In genomic region chr6:142417331-142417750, GRCh38 we compare ENCODE assay signal across 23 cellular contexts.
DNase-seq lines count a peak whose midpoint lies in the region; ATAC-seq and TF ChIP-seq lines count a peak whose summit lies in the region.
"Had no signal": no experiment of that assay in that cellular context is flagged by ENCODE, and none has a peak within 500 bp of the region (broad histone marks: within the 10 kb centered on the region; RNA-seq: fewer than 3 reads in every experiment).

No MANE protein-coding gene starts in this region.

- H3K4me3 Mint-ChIP-seq in activated naive CD8-positive, alpha-beta T cell treated with anti-CD3 and anti-CD28 coated beads for 36 hours = no peak overlapping the region
- no peak overlapping the region for H3K4me3 Mint-ChIP-seq in activated CD8-positive, alpha-beta T cell treated with anti-CD3 and anti-CD28 coated beads for 36 hours
- H3K4me3 Mint-ChIP-seq: activated T-helper 1 cell treated with anti-CD3 and anti-CD28 coated beads, Interleukin-12 subunit alpha, Interleukin-12 subunit beta, Interleukin-2, Interleukin-4 antibody, amounts not matched to agents 30 ng/mL and 10 ng/mL and 1 ng/mL, durations not matched to agents 14 hours and 24 hours and 36 hours; stimulated activated naive B cell treated with anti-CD40 and anti-IgM and Interleukin-4, amounts not matched to agents 10 μg/mL and 1 μg/mL and 100 μg/mL, for 72 hours had no signal

- no peak overlapping the region for H3K4me3 ChIP-seq in IMR-90 (ENCODE audit: insufficient read depth, low read depth, low read length)
- H3K4me3 ChIP-seq in astrocyte of the cerebellum (ENCODE audit: low read depth, low read length) = no peak overlapping the region
- H3K4me3 ChIP-seq in hepatocyte = no peak overlapping the region
- H3K4me3 ChIP-seq: adrenal gland; BLaER1 treated with 17β-estradiol and CSF1 and Interleukin-3, amounts not matched to agents 10 nM and 100 nM; SJCRH30 had no signal

- no peaks in the 10 kb centered on the region for H3K9me2 ChIP-seq in hepatocyte (replicated peaks; ENCODE audit: insufficient read depth)

- no peaks in the 10 kb centered on the region for H3K79me2 ChIP-seq in hepatocyte

- H3K18ac ChIP-seq in IMR-90 (ENCODE audit: low read depth, low read length) = peak overlapping the region; percentile 95

- no peak for DNase-seq in IMR-90
- DNase-seq in astrocyte of the cerebellum (ENCODE audit: low read depth) = peak; percentile 57
- no peak for DNase-seq in hepatocyte (ENCODE audit: low spot score)
- DNase-seq in putamen (ENCODE audit: low spot score) = peak; percentile 62
- DNase-seq in activated naive CD8-positive, alpha-beta T cell treated with anti-CD3 and anti-CD28 coated beads for 36 hours = no peak
- DNase-seq in G401 (ENCODE audit: low spot score) = no peak
- DNase-seq in DMS114 treated with DMSO at 0.1 percent for 48 hours (lab: John Stamatoyannopoulos, UW; ENCODE audit: unreplicated experiment) = no peak
- DNase-seq in activated CD8-positive, alpha-beta T cell treated with anti-CD3 and anti-CD28 coated beads for 36 hours = no peak
- DNase-seq: activated CD4-positive, alpha-beta T cell treated with anti-CD3 and anti-CD28 coated beads, Interleukin-2, amount 50 U/mL, for 4 hours; activated CD4-positive, CD25-positive, alpha-beta regulatory T cell; activated naive CD4-positive, alpha-beta T cell treated with Interleukin-2 at 50 U/mL for 16 hours; adrenal gland; left ventricle myocardium superior; mesendoderm; MV-4-11; NCI-H1436; NCI-H2081 treated with DMSO at 0.1 percent for 48 hours; NCI-H226; NCI-H748 treated with DMSO at 0.1 percent for 48 hours; SJCRH30; stimulated activated naive B cell treated with anti-CD40 and anti-IgM and Interleukin-4, amounts not matched to agents 10 μg/mL and 1 μg/mL and 100 μg/mL, for 72 hours had no signal

- peak overlapping the region; percentile 87 for H2BK5ac ChIP-seq in IMR-90 (ENCODE audit: low read depth, low read length, poor library complexity, severe bottlenecking)

- no CpG with 5 or more reads among the region's 1 CpG for WGBS in IMR-90 (ENCODE audit: extremely low coverage in 2 of 2, insufficient read length in 1 of 2), 2 experiments
- 86% methylated on average over 1 of the region's 1 CpG for WGBS in hepatocyte (ENCODE audit: low lambda C conversion rate, missing lambda C conversion rate)

- H4K20me1 ChIP-seq in IMR-90 (ENCODE audit: insufficient read depth, low read length) (no peaks in the 10 kb centered on the region), hepatocyte (ENCODE audit: insufficient read depth, poor library complexity, severe bottlenecking) (no peaks in the 10 kb centered on the region)
- H4K20me1 ChIP-seq: BLaER1 treated with 17β-estradiol and CSF1 and Interleukin-3, amounts not matched to agents 10 nM and 100 nM had no signal

- H3K9me1 ChIP-seq in IMR-90 (ENCODE audit: insufficient read depth, low read length) = peaks cover 3% of the 10 kb centered on the region

- H3K36me3 ChIP-seq in IMR-90 (ENCODE audit: control insufficient read depth, insufficient read depth, low read length) = 0 out of 2 replicates have a peak, but pooled peaks cover 2% of the 10 kb centered on the region
- H3K36me3 ChIP-seq in hepatocyte (replicated peaks; ENCODE audit: insufficient read depth, low read depth) = no peaks in the 10 kb centered on the region
- H3K36me3 ChIP-seq: adrenal gland; BLaER1 treated with 17β-estradiol and CSF1 and Interleukin-3, amounts not matched to agents 10 nM and 100 nM; SJCRH30 had no signal

- peaks cover 1% of the 10 kb centered on the region for H3K9me3 Mint-ChIP-seq in activated naive CD8-positive, alpha-beta T cell treated with anti-CD3 and anti-CD28 coated beads for 36 hours
- no peaks in the 10 kb centered on the region for H3K9me3 Mint-ChIP-seq in activated CD8-positive, alpha-beta T cell treated with anti-CD3 and anti-CD28 coated beads for 36 hours
- H3K9me3 Mint-ChIP-seq: activated T-helper 1 cell treated with anti-CD3 and anti-CD28 coated beads, Interleukin-12 subunit alpha, Interleukin-12 subunit beta, Interleukin-2, Interleukin-4 antibody, amounts not matched to agents 30 ng/mL and 10 ng/mL and 1 ng/mL, durations not matched to agents 14 hours and 24 hours and 36 hours; stimulated activated naive B cell treated with anti-CD40 and anti-IgM and Interleukin-4, amounts not matched to agents 10 μg/mL and 1 μg/mL and 100 μg/mL, for 72 hours had no signal

- intact Hi-C loops in IMR-90 (cut with micrococcal nuclease) = no loop called here
- intact Hi-C loops in activated CD8-positive, alpha-beta T cell treated with anti-CD3 and anti-CD28 coated beads for 36 hours (cut with micrococcal nuclease) = no loop called here

- no peak for TF ChIP-seq POLR2A in IMR-90 (IDR thresholded peaks at IDR 0.05; ENCODE audit: low read depth, low read length)

- peak overlapping the region; percentile 77; the same call in 1 of the 2 replicates for H2AK5ac ChIP-seq in IMR-90 (ENCODE audit: low read depth, low read length)

- peaks cover 20% of the 10 kb centered on the region for H3K4me1 ChIP-seq in IMR-90 (ENCODE audit: control insufficient read depth, insufficient read depth, low read length)
- H3K4me1 ChIP-seq in hepatocyte (ENCODE audit: insufficient read depth) = peaks cover 9% of the 10 kb centered on the region
- H3K4me1 ChIP-seq: adrenal gland had no signal

- in situ Hi-C loops in IMR-90 (cut with MboI; ENCODE audit: low sequenced_read_pairs) = no loop called here
- in situ Hi-C loops in astrocyte of the cerebellum (cut with HindIII; ENCODE audit: low sequenced_read_pairs) = no loop called here
- in situ Hi-C loops in G401 (cut with HindIII; ENCODE audit: low sequenced_read_pairs) = no loop called here

- no peak for TF ChIP-seq RAD21 in IMR-90 (IDR thresholded peaks at IDR 0.05; ENCODE audit: low read length)

- H3K9ac ChIP-seq in IMR-90 (ENCODE audit: low read depth, low read length) = no peak overlapping the region
- H3K9ac ChIP-seq: BLaER1 treated with 17β-estradiol and CSF1 and Interleukin-3, amounts not matched to agents 10 nM and 100 nM had no signal

- peak overlapping the region; percentile 89 for H2BK15ac ChIP-seq in IMR-90 (ENCODE audit: low read depth, low read length)

- CTCF ChIA-PET in IMR-90 (lab: Yijun Ruan, JAX) = no interaction called here
- CTCF ChIA-PET in activated CD8-positive, alpha-beta T cell treated with anti-CD3 and anti-CD28 coated beads for 36 hours (lab: Charles Lee) = no interaction called here

- ATAC-seq in IMR-90 (ENCODE audit: low read depth) = no peak
- ATAC-seq in activated CD8-positive, alpha-beta T cell treated with anti-CD3 and anti-CD28 coated beads for 36 hours = no peak
- ATAC-seq: left ventricle myocardium superior; stimulated activated naive B cell treated with anti-CD40 and anti-IgM and Interleukin-4, amounts not matched to agents 10 μg/mL and 1 μg/mL and 100 μg/mL, for 72 hours had no signal

- peak overlapping the region; percentile 51; the same call in 1 of the 2 replicates for H4K5ac ChIP-seq in IMR-90 (ENCODE audit: low read depth, low read length)

- peak overlapping the region; percentile 58; the same call in 1 of the 2 replicates for H3K4ac ChIP-seq in IMR-90 (ENCODE audit: low read depth, low read length)

- H3K27ac ChIP-seq in IMR-90 (ENCODE audit: insufficient read depth, low read length) = peak overlapping the region; percentile 32
- peak overlapping the region; percentile 36 for H3K27ac ChIP-seq in hepatocyte
- H3K27ac ChIP-seq: adrenal gland; BLaER1 treated with 17β-estradiol and CSF1 and Interleukin-3, amounts not matched to agents 10 nM and 100 nM had no signal

- no peaks in the 10 kb centered on the region for H3K9me3 ChIP-seq in IMR-90 (ENCODE audit: control insufficient read depth, insufficient read depth, low read length)
- no peaks in the 10 kb centered on the region for H3K9me3 ChIP-seq in hepatocyte (ENCODE audit: low read depth)
- H3K9me3 ChIP-seq: adrenal gland; BLaER1 treated with 17β-estradiol and CSF1 and Interleukin-3, amounts not matched to agents 10 nM and 100 nM; SJCRH30 had no signal

- H2AFZ ChIP-seq in IMR-90 (replicated peaks; ENCODE audit: low read length, poor library complexity) = no peak overlapping the region
- H2AFZ ChIP-seq in hepatocyte = no peak overlapping the region

- peak overlapping the region; percentile 1 to 38; a peak in 3 of 4 replicates for H4K8ac ChIP-seq in IMR-90 (ENCODE audit: low read depth in 2 of 2, low read length in 2 of 2)

- H4K91ac ChIP-seq in IMR-90 (ENCODE audit: insufficient read depth, low read depth, low read length) = peak overlapping the region; percentile 77; the same call in 1 of the 2 replicates

- no peaks in the 10 kb centered on the region for H3K27me3 Mint-ChIP-seq in activated naive CD8-positive, alpha-beta T cell treated with anti-CD3 and anti-CD28 coated beads for 36 hours
- no peaks in the 10 kb centered on the region for H3K27me3 Mint-ChIP-seq in activated CD8-positive, alpha-beta T cell treated with anti-CD3 and anti-CD28 coated beads for 36 hours
- H3K27me3 Mint-ChIP-seq: stimulated activated naive B cell treated with anti-CD40 and anti-IgM and Interleukin-4, amounts not matched to agents 10 μg/mL and 1 μg/mL and 100 μg/mL, for 72 hours had no signal

- no peaks in the 10 kb centered on the region for H3K27me3 ChIP-seq in IMR-90 (ENCODE audit: control insufficient read depth, insufficient read depth, low read length)
- H3K27me3 ChIP-seq in hepatocyte = no peaks in the 10 kb centered on the region
- H3K27me3 ChIP-seq: adrenal gland; BLaER1 treated with 17β-estradiol and CSF1 and Interleukin-3, amounts not matched to agents 10 nM and 100 nM; SJCRH30 had no signal

- H3K27ac Mint-ChIP-seq in activated naive CD8-positive, alpha-beta T cell treated with anti-CD3 and anti-CD28 coated beads for 36 hours = no peak overlapping the region
- no peak overlapping the region for H3K27ac Mint-ChIP-seq in activated CD8-positive, alpha-beta T cell treated with anti-CD3 and anti-CD28 coated beads for 36 hours
- H3K27ac Mint-ChIP-seq: activated T-helper 1 cell treated with anti-CD3 and anti-CD28 coated beads, Interleukin-12 subunit alpha, Interleukin-12 subunit beta, Interleukin-2, Interleukin-4 antibody, amounts not matched to agents 30 ng/mL and 10 ng/mL and 1 ng/mL, durations not matched to agents 14 hours and 24 hours and 36 hours; stimulated activated naive B cell treated with anti-CD40 and anti-IgM and Interleukin-4, amounts not matched to agents 10 μg/mL and 1 μg/mL and 100 μg/mL, for 72 hours had no signal

- POLR2A ChIA-PET in IMR-90 (lab: Charles Lee; ENCODE audit: unreplicated experiment) = no interaction called here
- POLR2A ChIA-PET in activated CD8-positive, alpha-beta T cell treated with anti-CD3 and anti-CD28 coated beads for 36 hours (lab: Charles Lee) = no interaction called here

- peaks cover 0 to 4% of the 10 kb centered on the region in 2 experiments; a peak in 1 of 4 replicates for H3K79me1 ChIP-seq in IMR-90 (ENCODE audit: low read depth in 1 of 2, low read length in 2 of 2)

- H2BK120ac ChIP-seq in IMR-90 (ENCODE audit: low read depth, low read length) = peak overlapping the region; percentile 94

- peak overlapping the region; percentile 40; the same call in 1 of the 2 replicates for H3K23ac ChIP-seq in IMR-90 (ENCODE audit: low read depth, low read length)

- H2AK9ac ChIP-seq in IMR-90 (replicated peaks; ENCODE audit: low read depth, low read length, poor library complexity) = no peak overlapping the region

- no peaks in the 10 kb centered on the region for H3K36me3 Mint-ChIP-seq in activated naive CD8-positive, alpha-beta T cell treated with anti-CD3 and anti-CD28 coated beads for 36 hours
- no peaks in the 10 kb centered on the region for H3K36me3 Mint-ChIP-seq in activated CD8-positive, alpha-beta T cell treated with anti-CD3 and anti-CD28 coated beads for 36 hours (ENCODE audit: low read depth)
- H3K36me3 Mint-ChIP-seq: stimulated activated naive B cell treated with anti-CD40 and anti-IgM and Interleukin-4, amounts not matched to agents 10 μg/mL and 1 μg/mL and 100 μg/mL, for 72 hours had no signal

- H3K56ac ChIP-seq in IMR-90 (ENCODE audit: extremely low read depth, insufficient read depth, low read length) = no peak overlapping the region

- dilution Hi-C loops in IMR-90 (cut with HindIII; ENCODE audit: low sequenced_read_pairs, unreplicated experiment) = no loop called here

- H2BK20ac ChIP-seq in IMR-90 (ENCODE audit: low read depth, low read length) = peak overlapping the region; percentile 95

- H3K4me2 ChIP-seq in IMR-90 (ENCODE audit: low read depth, low read length) (no peak overlapping the region), hepatocyte (no peak overlapping the region)
- H3K4me2 ChIP-seq: BLaER1 treated with 17β-estradiol and CSF1 and Interleukin-3, amounts not matched to agents 10 nM and 100 nM had no signal

- peak overlapping the region; percentile 49; the same call in 1 of the 2 replicates for H3K14ac ChIP-seq in IMR-90 (replicated peaks; ENCODE audit: low read depth, low read length)

- TF ChIP-seq CTCF in IMR-90 (conservative IDR thresholded peaks at IDR 0.05; ENCODE audit: low read depth, low read length) (no peak), astrocyte of the cerebellum (IDR thresholded peaks at IDR 0.05; ENCODE audit: low read depth, low read length, missing control alignments) (no peak), hepatocyte (IDR thresholded peaks at IDR 0.05; ENCODE audit: poor library complexity) (no peak)
- no peak for TF ChIP-seq CTCF in activated CD8-positive, alpha-beta T cell treated with anti-CD3 and anti-CD28 coated beads for 36 hours (IDR thresholded peaks at IDR 0.05)

- H3K4me1 Mint-ChIP-seq in activated naive CD8-positive, alpha-beta T cell treated with anti-CD3 and anti-CD28 coated beads for 36 hours = peaks cover 21% of the 10 kb centered on the region
- peaks cover 16% of the 10 kb centered on the region for H3K4me1 Mint-ChIP-seq in activated CD8-positive, alpha-beta T cell treated with anti-CD3 and anti-CD28 coated beads for 36 hours (ENCODE audit: low read depth)
- H3K4me1 Mint-ChIP-seq: stimulated activated naive B cell treated with anti-CD40 and anti-IgM and Interleukin-4, amounts not matched to agents 10 μg/mL and 1 μg/mL and 100 μg/mL, for 72 hours had no signal

- no TSS peak for BruUV-seq in IMR-90 (replicated peaks; lab: Mats Ljungman, UMichigan)

Comparison
In these comparisons a context has a peak if more than half of its experiments do, and no peak if none do; other contexts are left out.
1. DNase-seq: peak in astrocyte of the cerebellum (single experiment) and putamen (single experiment); none in IMR-90 (single experiment), hepatocyte (single experiment), activated naive CD8-positive, alpha-beta T cell treated with anti-CD3 and anti-CD28 coated beads for 36 hours (single experiment), G401 (single experiment), DMS114 treated with DMSO at 0.1 percent for 48 hours (single experiment) and activated CD8-positive, alpha-beta T cell treated with anti-CD3 and anti-CD28 coated beads for 36 hours (single experiment).